In genomic region chr3:12454808-12455121, GRCh38 we compare ENCODE assay signal across 21 cellular contexts. TPM values are rescaled to one million over a fixed set of nuclear protein-coding genes. Genes with fewer than 3 reads are reported as not detected.
DNase-seq lines count a peak whose midpoint lies in the region; ATAC-seq, FAIRE-seq and TF ChIP-seq lines count a peak whose summit lies in the region.
"Had no signal": no experiment of that assay in that cellular context is flagged by ENCODE, and none has a peak within 500 bp of the region (broad histone marks: within the 10 kb centered on the region; RNA-seq: fewer than 3 reads in every experiment).

No MANE protein-coding gene starts in this region.

- in situ Hi-C loops in HepG2 (cut with HindIII; ENCODE audit: extremely low pct_ligation_motif_present, low pct_unique_long_range_greater_than_20kb): no loop called here

- H3K79me2 ChIP-seq in HepG2 (ENCODE audit: insufficient read depth, low read length): no peaks in the 10 kb centered on the region

- TF ChIP-seq CTCF in A549 (IDR thresholded peaks at IDR 0.05) (no peak), HepG2 (CRISPR knock-in tag; IDR thresholded peaks at IDR 0.05) (no peak), upper lobe of right lung (IDR thresholded peaks at IDR 0.05) (no peak), GM10248 (IDR thresholded peaks at IDR 0.05; ENCODE audit: control extremely low read depth, extremely low read depth, low read depth, missing control alignments) (no peak)

- H3K4me2 ChIP-seq in A549 (peak overlapping the region; percentile 46; the same call in 2 of the 3 replicates), HepG2 (ENCODE audit: low read depth, low read length) (no peak overlapping the region)

- H3K4me1 ChIP-seq in A549 (peaks cover 13% of the 10 kb centered on the region), HepG2 (ENCODE audit: insufficient read depth, low read length) (peaks cover 90% of the 10 kb centered on the region), upper lobe of right lung (no peaks in the 10 kb centered on the region)
- H3K4me1 ChIP-seq: adrenal gland had no signal

- POLR2A ChIA-PET in A549 (lab: Yijun Ruan, JAX): interaction anchor here (0.6 kb wide), 1 partner anchor 176 kb away, joined by 7 read pairs; no protein-coding TSS in a partner anchor
- POLR2A ChIA-PET in HepG2 (lab: Yijun Ruan, JAX): interaction anchor here (1.1 to 1.3 kb wide), 3 partner anchors 30 to 137 kb away, joined by 3 to 4 read pairs (median 3); partner anchors contain the start of gene TSEN2
- POLR2A ChIA-PET in GM10248 (lab: Yijun Ruan, JAX): no interaction called here

- no peaks in the 10 kb centered on the region for H4K20me1 ChIP-seq in HepG2 (ENCODE audit: insufficient read depth, low read length)

- peak overlapping the region in 1 of 2 experiments; percentile 54; a peak in 2 of 6 replicates for H3K27ac ChIP-seq in A549
- peak overlapping the region; percentile 8 for H3K27ac ChIP-seq in HepG2 (ENCODE audit: extremely low read length, insufficient read depth, low read length)
- H3K27ac ChIP-seq in upper lobe of right lung: no peak overlapping the region
- H3K27ac ChIP-seq: adrenal gland, C4-2B had no signal

- no peak overlapping the region for H3K4me3 ChIP-seq in A549
- H3K4me3 ChIP-seq in HepG2 (replicated peaks in 1 of 3; ENCODE audit: insufficient read depth in 1 of 3, low read depth in 2 of 3, low read length in 3 of 3): no peak overlapping the region
- H3K4me3 ChIP-seq in upper lobe of right lung: no peak overlapping the region
- H3K4me3 ChIP-seq: adrenal gland had no signal

- CTCF ChIA-PET in A549 (lab: Yijun Ruan, JAX) (interaction anchor here (1.0 to 1.9 kb wide), 6 partner anchors 13 to 320 kb away, joined by 3 to 9 read pairs (median 4); no protein-coding TSS in a partner anchor), HepG2 (lab: Yijun Ruan, JAX; ENCODE audit: low intra/inter-chr PET ratio, low total read pairs) (no interaction called here), GM10248 (lab: Yijun Ruan, JAX) (interaction anchor here (1.2 kb wide), 1 partner anchor 25 kb away, joined by 5 read pairs; no protein-coding TSS in a partner anchor)

- TF ChIP-seq POLR2A in A549 (IDR thresholded peaks at IDR 0.05; ENCODE audit: low read length) (no peak), H54 (IDR thresholded peaks at IDR 0.05; ENCODE audit: low read depth, low read length) (no peak), HepG2 (IDR thresholded peaks at IDR 0.05; ENCODE audit: insufficient read depth in 1 of 2, low read depth in 2 of 2, low read length in 2 of 2) (no peak)

- no peak for DNase-seq in A549 (ENCODE audit: low read depth in 1 of 2, low spot score in 1 of 2)
- peak; percentile 45 for DNase-seq in H54 (ENCODE audit: insufficient read length, low spot score)
- peak; percentile 52 for DNase-seq in T1000 (lab: John Stamatoyannopoulos, UW)
- DNase-seq in HepG2 (ENCODE audit: low spot score): no peak
- DNase-seq in GM19240 (ENCODE audit: insufficient read length, low spot score): no peak
- no peak for DNase-seq in upper lobe of right lung
- DNase-seq in GM10248 (ENCODE audit: extremely low spot score): no peak
- no peak for DNase-seq in NCI-H2107 treated with DMSO at 0.1 percent for 48 hours (lab: John Stamatoyannopoulos, UW; ENCODE audit: unreplicated experiment)
- DNase-seq: activated CD4-positive, alpha-beta T cell treated with anti-CD3 and anti-CD28 coated beads, Interleukin-2, amount 50 U/mL, for 4 hours; activated CD8-positive, alpha-beta memory T cell treated with anti-CD3 and anti-CD28 coated beads, Interleukin-2, amount 50 U/mL, for 4 hours; adrenal gland; cortex of kidney; DMS 273 treated with DMSO at 0.1 percent for 48 hours; GF-D8; head of caudate nucleus; NCI-H1417 treated with DMSO at 0.1 percent for 48 hours; NCI-H510A treated with DMSO at 0.1 percent for 48 hours; occipital lobe; stimulated activated CD4-positive, alpha-beta T cell treated with anti-CD3 and anti-CD28 coated beads, Interleukin-4, amount 100 ng/mL, for 4 hours had no signal

- FAIRE-seq in A549 (lab: Jason Lieb, UNC) (no peak), H54 (lab: Jason Lieb, UNC) (no peak), HepG2 (lab: Jason Lieb, UNC) (no peak)
- FAIRE-seq: bronchial epithelial cell had no signal

- H2AFZ ChIP-seq in HepG2 (ENCODE audit: low read length): no peak overlapping the region

- 67% methylated on average over 3 of the region's 3 CpGs for WGBS in A549 (ENCODE audit: missing lambda C conversion rate)
- WGBS in HepG2 (ENCODE audit: low lambda C conversion rate): 79% methylated on average over 3 of the region's 3 CpGs

- no peak for TF ChIP-seq RAD21 in A549 (conservative IDR thresholded peaks at IDR 0.05 in 1 of 2, IDR thresholded peaks at IDR 0.05 in 1 of 2)
- no peak for TF ChIP-seq RAD21 in HepG2 (CRISPR knock-in tag; IDR thresholded peaks at IDR 0.05)

- no peak overlapping the region for H3K9ac ChIP-seq in HepG2 (ENCODE audit: insufficient read depth, low read depth, low read length)

- H3K27me3 ChIP-seq in HepG2 (ENCODE audit: control insufficient read depth in 1 of 2, insufficient read depth in 2 of 2, low read length in 2 of 2): no peaks in the 10 kb centered on the region
- no peaks in the 10 kb centered on the region for H3K27me3 ChIP-seq in upper lobe of right lung
- H3K27me3 ChIP-seq: adrenal gland had no signal

- H3K9me3 ChIP-seq in A549: no peaks in the 10 kb centered on the region
- H3K9me3 ChIP-seq in HepG2 (ENCODE audit: low read length): no peaks in the 10 kb centered on the region
- no peaks in the 10 kb centered on the region for H3K9me3 ChIP-seq in upper lobe of right lung
- H3K9me3 ChIP-seq: adrenal gland had no signal

- peak in 1 of 2 experiments; percentile 31; a peak in 2 of 6 replicates for ATAC-seq in A549
- no peak for ATAC-seq in HepG2
- no peak for ATAC-seq in upper lobe of right lung

- no TSS peak for BruUV-seq in HepG2 (replicated peaks; lab: Mats Ljungman, UMichigan)

- H3K36me3 ChIP-seq in HepG2 (replicated peaks in 1 of 2; ENCODE audit: control insufficient read depth in 1 of 2, insufficient read depth in 2 of 2, low read length in 2 of 2): no peaks in the 10 kb centered on the region
- no peaks in the 10 kb centered on the region for H3K36me3 ChIP-seq in upper lobe of right lung
- H3K36me3 ChIP-seq: adrenal gland had no signal

- intact Hi-C loops in HepG2 (cut with micrococcal nuclease; ENCODE audit: unreplicated experiment) (no loop called here), upper lobe of right lung (cut with DNase I) (no loop called here)

- no peak for TF ChIP-seq EP300 in A549 (IDR thresholded peaks at IDR 0.05)
- TF ChIP-seq EP300 in HepG2 (IDR thresholded peaks at IDR 0.05; ENCODE audit: low read depth in 2 of 2, low read length in 2 of 2): no peak
- no peak for TF ChIP-seq EP300 in HepG2 (CRISPR knock-in tag; IDR thresholded peaks at IDR 0.05; ENCODE audit: borderline replicate concordance)

TF ChIP-seq in A549, 52 proteins besides CTCF, POLR2A, EP300 and RAD21:
- no peak for TF ChIP-seq CHD4 (IDR thresholded peaks at IDR 0.05; ENCODE audit: borderline replicate concordance)
- no peak for TF ChIP-seq HOXA7 (CRISPR knock-in tag; IDR thresholded peaks at IDR 0.05)
- TF ChIP-seq TP53 (CRISPR knock-in tag; IDR thresholded peaks at IDR 0.05): no peak
- no peak for TF ChIP-seq EHMT2 (IDR thresholded peaks at IDR 0.05; ENCODE audit: low read depth)

TF ChIP-seq in HepG2, 621 proteins besides CTCF, POLR2A, EP300 and RAD21:
- TF ChIP-seq KLF12 (CRISPR knock-in tag; IDR thresholded peaks at IDR 0.05; ENCODE audit: borderline replicate concordance): no peak
- no peak for TF ChIP-seq YY1 (IDR thresholded peaks at IDR 0.05; ENCODE audit: insufficient read depth, insufficient replicate concordance, low read depth, low read length)
- no peak for TF ChIP-seq KDM5B (CRISPR knock-in tag; IDR thresholded peaks at IDR 0.05; ENCODE audit: borderline replicate concordance)
TF ChIP-seq in HepG2: peak in this region for 0.

RNA-seq across cellular contexts. Expression of gene TSEN2, which starts 29.5 kb away (rescaled TPM):
- polyA plus RNA-seq in A549 (2011; rRNA removed) (29.8 and 33.1 TPM in 2 replicates), A549 (2017; fragmentation: RNase III; extraction: RNeasy Plus Mini Kit Qiagen cat#74134 plus additional on column Dnase treatment) (24.2 to 27.1 TPM (median 24.9 TPM) in 3 replicates), HepG2 (2011; rRNA removed) (11.0 and 11.5 TPM in 2 replicates)
- 15.5 and 15.6 TPM in 2 replicates for polyA plus RNA-seq in A549 (2012; cell fraction: cytosol; rRNA removed)
- 21.9 and 38.9 TPM in 2 replicates for polyA plus RNA-seq in A549 (2012; cell fraction: nucleus; rRNA removed)
- 26.6 and 32.2 TPM in 2 replicates for polyA minus RNA-seq in A549 (2011; rRNA and poly(A)+ RNA removed)
- total RNA-seq in HepG2 (2016; rRNA removed; fragmentation: Illumina TruSeq; extraction: Trizol) (16.4 and 17.3 TPM in 2 replicates), upper lobe of right lung (16.0 TPM)
- 8.7 and 13.6 TPM in 2 replicates for total RNA-seq in HepG2 (2016; cell fraction: cytosol; rRNA removed; fragmentation: Illumina TruSeq; extraction: Trizol; ENCODE audit: low read depth)
- 15.8 and 19.3 TPM in 2 replicates for total RNA-seq in HepG2 (2016; cell fraction: insoluble cytoplasmic fraction; rRNA removed; fragmentation: Illumina TruSeq; extraction: Trizol)
- 9.1 and 9.4 TPM in 2 replicates for total RNA-seq in HepG2 (2016; cell fraction: membrane; rRNA removed; fragmentation: Illumina TruSeq; extraction: Trizol)
- 21.4 and 24.3 TPM in 2 replicates for total RNA-seq in HepG2 (2016; cell fraction: nucleus; rRNA removed; fragmentation: Illumina TruSeq; extraction: Trizol)
- polyA plus RNA-seq in HepG2 (2011; cell fraction: cytosol; rRNA removed): 3.9 and 4.1 TPM in 2 replicates
- polyA plus RNA-seq in HepG2 (2011; cell fraction: nucleus; rRNA removed): 14.2 and 17.5 TPM in 2 replicates
- polyA plus RNA-seq in HepG2 (2012): 8.1 and 9.3 TPM in 2 replicates
- polyA plus RNA-seq in HepG2 (2016; cell fraction: cytosol; fragmentation: Illumina TruSeq; extraction: Trizol; ENCODE audit: low read depth): 2.0 and 2.5 TPM in 2 replicates
- polyA plus RNA-seq in HepG2 (2016; cell fraction: insoluble cytoplasmic fraction; fragmentation: Illumina TruSeq; extraction: Trizol; ENCODE audit: low read depth): 13.0 and 13.8 TPM in 2 replicates
- polyA plus RNA-seq in HepG2 (2016; cell fraction: membrane; fragmentation: Illumina TruSeq; extraction: Trizol; ENCODE audit: low read depth): 2.9 and 4.2 TPM in 2 replicates
- polyA plus RNA-seq in HepG2 (2016; cell fraction: nucleus; fragmentation: Illumina TruSeq; extraction: Trizol; ENCODE audit: insufficient read depth, low read depth): 28.7 and 33.4 TPM in 2 replicates
- polyA minus RNA-seq in HepG2 (2011; rRNA and poly(A)+ RNA removed; ENCODE audit: low replicate concordance): 19.0 and 68.2 TPM in 2 replicates
- 5.5 and 5.6 TPM in 2 replicates for polyA minus RNA-seq in HepG2 (2011; cell fraction: cytosol; rRNA and poly(A)+ RNA removed)
- polyA minus RNA-seq in HepG2 (2011; cell fraction: nucleus; rRNA and poly(A)+ RNA removed): 27.9 and 34.7 TPM in 2 replicates

Comparison
In these comparisons a context has a peak if more than half of its experiments do, and no peak if none do; other contexts are left out.
1. DNase-seq: peak in H54 (single experiment) and T1000 (single experiment); none in A549 (0 of 2), HepG2 (single experiment), GM19240 (single experiment), upper lobe of right lung (single experiment), GM10248 (single experiment) and NCI-H2107 treated with DMSO at 0.1 percent for 48 hours (single experiment).